23 cellular contexts compared by ENCODE assay signal in the genomic region with DNA sequence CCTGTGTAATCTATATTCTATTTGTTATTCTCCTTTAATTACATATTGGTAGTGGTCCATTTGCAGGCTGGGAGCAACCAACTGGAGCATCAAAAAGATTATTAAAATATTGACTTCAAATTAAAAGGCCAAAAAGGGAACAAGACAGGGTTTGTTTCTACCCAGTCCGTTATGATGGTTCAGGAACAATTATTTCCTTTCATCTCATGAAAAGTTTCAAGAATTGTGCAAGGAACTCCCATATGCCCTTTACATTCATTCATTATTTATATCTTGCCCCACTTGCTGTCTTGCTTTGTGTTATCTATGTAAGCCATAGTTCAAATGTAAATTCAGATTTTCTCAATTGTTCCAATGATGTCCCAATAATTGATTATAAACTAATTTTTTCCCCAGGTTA.
"Had no signal": no experiment of that assay in that cellular context is flagged by ENCODE, and none has a peak within 500 bp of the region (broad histone marks: within the 10 kb centered on the region; RNA-seq: fewer than 3 reads in every experiment).

No MANE protein-coding gene starts in this region.

- DNase-seq: stimulated activated CD4-positive, alpha-beta T cell treated with anti-CD3 and anti-CD28 coated beads, Interleukin-2, amount 100 ng/mL, for 48 hours; stimulated activated CD4-positive, alpha-beta T cell treated with anti-CD3 and anti-CD28 coated beads, Interleukin-4, amount 100 ng/mL, for 1 hour; stimulated activated CD4-positive, alpha-beta T cell treated with anti-CD3 and anti-CD28 coated beads, Interleukin-4, amount 100 ng/mL, for 24 hours; stimulated activated CD4-positive, alpha-beta T cell treated with anti-CD3 and anti-CD28 coated beads, Interleukin-4, amount 100 ng/mL, for 4 hours; stimulated activated CD8-positive, alpha-beta memory T cell treated with anti-CD3 and anti-CD28 coated beads, Interleukin-4, amount 100 ng/mL, for 48 hours; stimulated activated naive B cell treated with anti-CD40 and anti-IgM and Interleukin-4, amounts not matched to agents 10 μg/mL and 1 μg/mL and 100 μg/mL, for 72 hours; stimulated activated naive CD4-positive, alpha-beta T cell; stimulated activated naive CD4-positive, alpha-beta T cell treated with Interleukin-2 at 50 U/mL for 16 hours; stimulated activated naive CD8-positive, alpha-beta T cell treated with anti-CD3 and anti-CD28 coated beads, Interleukin-15, amount 100 ng/mL, for 72 hours; stimulated activated naive CD8-positive, alpha-beta T cell treated with anti-CD3 and anti-CD28 coated beads, Interleukin-15, Interleukin-2, amounts not matched to agents 100 U/mL and 50 U/mL, for 24 hours; stomach; substantia nigra; testis; thyroid gland; tibial artery; transverse colon; upper lobe of left lung; upper lobe of right lung; uterus had no signal

- H3K4me3 Mint-ChIP-seq: stimulated activated effector memory CD8-positive, alpha-beta T cell treated with anti-CD3 and anti-CD28 coated beads, Interleukin-12 subunit alpha, Interleukin-12 subunit beta, amount 100 ng/mL, for 72 hours; stimulated activated memory B cell treated with anti-CD40 and anti-IgM and Interleukin-4, amounts not matched to agents 10 μg/mL and 1 μg/mL and 100 μg/mL, for 72 hours; stimulated activated naive B cell treated with anti-CD40 and anti-IgM and Interleukin-4, amounts not matched to agents 10 μg/mL and 1 μg/mL and 100 μg/mL, for 72 hours; stimulated activated naive CD8-positive, alpha-beta T cell treated with anti-CD3 and anti-CD28 coated beads, Interleukin-15, amount 100 ng/mL, for 72 hours; stimulated activated naive CD8-positive, alpha-beta T cell treated with anti-CD3 and anti-CD28 coated beads, Interleukin-15, Interleukin-2, amounts not matched to agents 100 ng/mL and 50 ng/mL, for 24 hours; type B pancreatic cell had no signal

- H3K27me3 Mint-ChIP-seq: stimulated activated memory B cell treated with anti-CD40 and anti-IgM and Interleukin-4, amounts not matched to agents 10 μg/mL and 1 μg/mL and 100 μg/mL, for 72 hours; stimulated activated naive B cell treated with anti-CD40 and anti-IgM and Interleukin-4, amounts not matched to agents 10 μg/mL and 1 μg/mL and 100 μg/mL, for 72 hours; stimulated activated naive CD8-positive, alpha-beta T cell treated with anti-CD3 and anti-CD28 coated beads, Interleukin-15, amount 100 ng/mL, for 72 hours; stimulated activated naive CD8-positive, alpha-beta T cell treated with anti-CD3 and anti-CD28 coated beads, Interleukin-15, Interleukin-2, amounts not matched to agents 100 ng/mL and 50 ng/mL, for 24 hours; type B pancreatic cell had no signal

- H3K4me1 Mint-ChIP-seq: stimulated activated effector memory CD8-positive, alpha-beta T cell treated with anti-CD3 and anti-CD28 coated beads, Interleukin-12 subunit alpha, Interleukin-12 subunit beta, amount 100 ng/mL, for 72 hours; stimulated activated naive B cell treated with anti-CD40 and anti-IgM and Interleukin-4, amounts not matched to agents 10 μg/mL and 1 μg/mL and 100 μg/mL, for 72 hours; stimulated activated naive CD8-positive, alpha-beta T cell treated with anti-CD3 and anti-CD28 coated beads, Interleukin-15, amount 100 ng/mL, for 72 hours had no signal

- H3K27ac Mint-ChIP-seq: stimulated activated effector memory CD8-positive, alpha-beta T cell treated with anti-CD3 and anti-CD28 coated beads, Interleukin-12 subunit alpha, Interleukin-12 subunit beta, amount 100 ng/mL, for 72 hours; stimulated activated memory B cell treated with anti-CD40 and anti-IgM and Interleukin-4, amounts not matched to agents 10 μg/mL and 1 μg/mL and 100 μg/mL, for 72 hours; stimulated activated naive B cell treated with anti-CD40 and anti-IgM and Interleukin-4, amounts not matched to agents 10 μg/mL and 1 μg/mL and 100 μg/mL, for 72 hours; stimulated activated naive CD8-positive, alpha-beta T cell treated with anti-CD3 and anti-CD28 coated beads, Interleukin-15, amount 100 ng/mL, for 72 hours; stimulated activated naive CD8-positive, alpha-beta T cell treated with anti-CD3 and anti-CD28 coated beads, Interleukin-15, Interleukin-2, amounts not matched to agents 100 ng/mL and 50 ng/mL, for 24 hours; type B pancreatic cell had no signal

- H3K9me3 Mint-ChIP-seq: stimulated activated naive CD8-positive, alpha-beta T cell treated with anti-CD3 and anti-CD28 coated beads, Interleukin-15, amount 100 ng/mL, for 72 hours had no signal

- H3K36me3 Mint-ChIP-seq: stimulated activated effector memory CD8-positive, alpha-beta T cell treated with anti-CD3 and anti-CD28 coated beads, Interleukin-12 subunit alpha, Interleukin-12 subunit beta, amount 100 ng/mL, for 72 hours had no signal
